20 cellular contexts compared by ENCODE assay signal in genomic region chr6:42255050-42255449, GRCh38. TPM values are rescaled to one million over a fixed set of nuclear protein-coding genes. Genes with fewer than 3 reads are reported as not detected.
DNase-seq lines count a peak whose midpoint lies in the region; ATAC-seq and TF ChIP-seq lines count a peak whose summit lies in the region.
"Had no signal": no experiment of that assay in that cellular context is flagged by ENCODE, and none has a peak within 500 bp of the region (broad histone marks: within the 10 kb centered on the region; RNA-seq: fewer than 3 reads in every experiment).

No MANE protein-coding gene starts in this region.

- no peak overlapping the region for H3K18ac ChIP-seq in IMR-90 (ENCODE audit: low read depth, low read length)

- no peaks in the 10 kb centered on the region for H4K20me1 ChIP-seq in IMR-90 (ENCODE audit: insufficient read depth, low read length)

- no peak overlapping the region for H2BK120ac ChIP-seq in IMR-90 (ENCODE audit: low read depth, low read length)

- H3K27me3 Mint-ChIP-seq in activated T-cell treated with anti-CD3 and anti-CD28 coated beads, Interleukin-2, amount 50 U/mL, for 72 hours (ENCODE audit: low read depth): no peaks in the 10 kb centered on the region
- H3K27me3 Mint-ChIP-seq: B cell; CD4-positive, alpha-beta T cell had no signal

- H3K4me1 Mint-ChIP-seq in activated T-cell treated with anti-CD3 and anti-CD28 coated beads, Interleukin-2, amount 50 U/mL, for 72 hours (ENCODE audit: low read depth): peaks cover 9% of the 10 kb centered on the region
- H3K4me1 Mint-ChIP-seq: B cell had no signal

- H2AK5ac ChIP-seq in IMR-90 (ENCODE audit: low read depth, low read length): no peak overlapping the region; the same call in 1 of the 2 replicates

- dilution Hi-C loops in IMR-90 (cut with HindIII; ENCODE audit: low sequenced_read_pairs, unreplicated experiment): no loop called here

- TF ChIP-seq POLR2A in IMR-90 (IDR thresholded peaks at IDR 0.05; ENCODE audit: low read depth, low read length) (no peak), vagina (IDR thresholded peaks at IDR 0.05) (no peak), ovary (IDR thresholded peaks at IDR 0.05) (no peak)

- no peak overlapping the region for H2AFZ ChIP-seq in IMR-90 (replicated peaks; ENCODE audit: low read length, poor library complexity)

- H4K91ac ChIP-seq in IMR-90 (ENCODE audit: insufficient read depth, low read depth, low read length): no peak overlapping the region

- H3K27ac ChIP-seq in IMR-90 (ENCODE audit: insufficient read depth, low read length) (no peak overlapping the region), vagina (peak overlapping the region; percentile 17), ovary (no peak overlapping the region)
- H3K27ac ChIP-seq: SJCRH30 had no signal

- WGBS in IMR-90 (ENCODE audit: extremely low coverage in 2 of 2, insufficient read length in 1 of 2), 2 experiments: no CpG with 5 or more reads among the region's 5 CpGs
- 68 to 84% (median 79%) methylated on average over 5 of the region's 5 CpGs for WGBS in ovary, 3 donors

- H3K4me3 Mint-ChIP-seq in activated T-cell treated with anti-CD3 and anti-CD28 coated beads, Interleukin-2, amount 50 U/mL, for 72 hours: peak overlapping the region in 1 of 2 donors; percentile 34
- H3K4me3 Mint-ChIP-seq: B cell; CD4-positive, alpha-beta T cell had no signal

- H3K9me3 ChIP-seq in IMR-90 (ENCODE audit: control insufficient read depth, insufficient read depth, low read length) (no peaks in the 10 kb centered on the region), vagina (no peaks in the 10 kb centered on the region), ovary (no peaks in the 10 kb centered on the region)
- H3K9me3 ChIP-seq: SJCRH30 had no signal

- no peak overlapping the region for H4K5ac ChIP-seq in IMR-90 (ENCODE audit: low read depth, low read length)

- no peak overlapping the region for H3K4me2 ChIP-seq in IMR-90 (ENCODE audit: low read depth, low read length)

- H3K9me1 ChIP-seq in IMR-90 (ENCODE audit: insufficient read depth, low read length): peaks cover 16% of the 10 kb centered on the region

- no peak for TF ChIP-seq RAD21 in IMR-90 (IDR thresholded peaks at IDR 0.05; ENCODE audit: low read length)

- H3K4ac ChIP-seq in IMR-90 (ENCODE audit: low read depth, low read length): no peak overlapping the region

- peaks cover 15% of the 10 kb centered on the region for H3K4me1 ChIP-seq in IMR-90 (ENCODE audit: control insufficient read depth, insufficient read depth, low read length)
- peaks cover 22% of the 10 kb centered on the region for H3K4me1 ChIP-seq in vagina
- H3K4me1 ChIP-seq in ovary (ENCODE audit: insufficient read depth): peaks cover 5% of the 10 kb centered on the region

- CTCF ChIA-PET in IMR-90 (lab: Yijun Ruan, JAX): no interaction called here

- in situ Hi-C loops in IMR-90 (cut with MboI; ENCODE audit: low sequenced_read_pairs): no loop called here

- no peaks in the 10 kb centered on the region for H3K27me3 ChIP-seq in IMR-90 (ENCODE audit: control insufficient read depth, insufficient read depth, low read length)
- H3K27me3 ChIP-seq in vagina: no peaks in the 10 kb centered on the region
- no peaks in the 10 kb centered on the region for H3K27me3 ChIP-seq in ovary
- H3K27me3 ChIP-seq: SJCRH30 had no signal

- H3K14ac ChIP-seq in IMR-90 (replicated peaks; ENCODE audit: low read depth, low read length): no peak overlapping the region

- TF ChIP-seq CTCF in IMR-90 (conservative IDR thresholded peaks at IDR 0.05; ENCODE audit: low read depth, low read length) (no peak), vagina (IDR thresholded peaks at IDR 0.05) (no peak), omental fat pad (IDR thresholded peaks at IDR 0.05) (no peak), ovary (IDR thresholded peaks at IDR 0.05) (no peak)

- no peaks in the 10 kb centered on the region for H3K9me3 Mint-ChIP-seq in activated T-cell treated with anti-CD3 and anti-CD28 coated beads, Interleukin-2, amount 50 U/mL, for 72 hours
- H3K9me3 Mint-ChIP-seq: CD4-positive, alpha-beta T cell had no signal

- peaks cover 0 to 16% of the 10 kb centered on the region in 2 experiments; a peak in 2 of 4 replicates for H3K79me1 ChIP-seq in IMR-90 (ENCODE audit: low read depth in 1 of 2, low read length in 2 of 2)

- no peak overlapping the region for H3K9ac ChIP-seq in IMR-90 (ENCODE audit: low read depth, low read length)

- POLR2A ChIA-PET in IMR-90 (lab: Charles Lee; ENCODE audit: unreplicated experiment): no interaction called here

- no peak overlapping the region for H3K56ac ChIP-seq in IMR-90 (ENCODE audit: extremely low read depth, insufficient read depth, low read length)

- peaks cover 16 to 18% of the 10 kb centered on the region in 2 donors for H3K36me3 Mint-ChIP-seq in activated T-cell treated with anti-CD3 and anti-CD28 coated beads, Interleukin-2, amount 50 U/mL, for 72 hours (ENCODE audit: insufficient read depth in 2 of 2)

- no peak overlapping the region for H3K23ac ChIP-seq in IMR-90 (ENCODE audit: low read depth, low read length)

- no peak overlapping the region for H2BK15ac ChIP-seq in IMR-90 (ENCODE audit: low read depth, low read length)

- H3K36me3 ChIP-seq in IMR-90 (ENCODE audit: control insufficient read depth, insufficient read depth, low read length): peaks cover 42% of the 10 kb centered on the region
- peaks cover 0 to 26% of the 10 kb centered on the region in 2 donors for H3K36me3 ChIP-seq in vagina
- no peaks in the 10 kb centered on the region for H3K36me3 ChIP-seq in ovary
- H3K36me3 ChIP-seq: SJCRH30 had no signal

- ATAC-seq in activated T-cell treated with anti-CD3 and anti-CD28 coated beads, Interleukin-2, amount 50 U/mL, for 72 hours (replicated peaks in 1 of 2): peak; percentile 39 to 40
- ATAC-seq in IMR-90 (ENCODE audit: low read depth) (peak; percentile 15; the same call in 1 of the 2 replicates), omental fat pad (ENCODE audit: low FRiP score) (no peak), GM18873 (IDR thresholded peaks at IDR 0.05; ENCODE audit: low FRiP score, unreplicated experiment) (no peak)
- ATAC-seq: GM12878 had no signal

- intact Hi-C loops in IMR-90 (cut with micrococcal nuclease): no loop called here
- intact Hi-C loops in vagina (cut with DNase I): no loop called here
- intact Hi-C loops in ovary (cut with DNase I): loop anchor here in 2 of 4 donors (10.0 kb wide), 1 partner anchor 280 kb away; no protein-coding TSS in a partner anchor

- H3K27ac Mint-ChIP-seq in activated T-cell treated with anti-CD3 and anti-CD28 coated beads, Interleukin-2, amount 50 U/mL, for 72 hours: peak overlapping the region; percentile 94
- H3K27ac Mint-ChIP-seq: B cell; CD4-positive, alpha-beta T cell had no signal

- no peak for DNase-seq in activated T-cell treated with anti-CD3 and anti-CD28 coated beads, Interleukin-2, amount 50 U/mL, for 72 hours
- no peak for DNase-seq in activated T-cell treated with anti-CD3 and anti-CD28 coated beads, Interleukin-2, amount 50 U/mL, for 48 hours
- peak; percentile 54 for DNase-seq in IMR-90
- peak; percentile 43 for DNase-seq in dedifferentiated amniotic fluid mesenchymal stem cell (ENCODE audit: extremely low spot score)
- no peak for DNase-seq in vagina (ENCODE audit: extremely low spot score in 2 of 2)
- DNase-seq in omental fat pad (ENCODE audit: low spot score): no peak
- DNase-seq in ovary: no peak
- DNase-seq: CD4-positive, alpha-beta T cell; GOT3; KBM-7; NCI-H1048; NCI-H1436 treated with DMSO at 0.1 percent for 48 hours; NCI-H2029 treated with DMSO at 0.1 percent for 48 hours; NCI-H2171 treated with DMSO at 0.1 percent for 48 hours; NCI-H446 treated with DMSO at 0.1 percent for 48 hours; NK-92 treated with Interleukin-12 subunit alpha and Interleukin-12 subunit beta, amount 100 ng/mL, for 24 hours; SJCRH30 had no signal

- TF ChIP-seq EP300 in ovary (IDR thresholded peaks at IDR 0.05): no peak

- peak overlapping the region; percentile 12 for H2AK9ac ChIP-seq in IMR-90 (replicated peaks; ENCODE audit: low read depth, low read length, poor library complexity)

- H4K8ac ChIP-seq in IMR-90 (ENCODE audit: low read depth in 2 of 2, low read length in 2 of 2): no peak overlapping the region

- H2BK5ac ChIP-seq in IMR-90 (ENCODE audit: low read depth, low read length, poor library complexity, severe bottlenecking): no peak overlapping the region

- BruUV-seq in IMR-90 (replicated peaks; lab: Mats Ljungman, UMichigan): no TSS peak

- H3K4me3 ChIP-seq in IMR-90 (ENCODE audit: insufficient read depth, low read depth, low read length) (no peak overlapping the region), vagina (no peak overlapping the region), ovary (no peak overlapping the region)
- H3K4me3 ChIP-seq: GM12878, SJCRH30 had no signal

- H2BK20ac ChIP-seq in IMR-90 (ENCODE audit: low read depth, low read length): no peak overlapping the region

TF ChIP-seq in IMR-90, 13 proteins besides CTCF, POLR2A, EP300 and RAD21 (continues in another document):
- TF ChIP-seq BHLHE40 (IDR thresholded peaks at IDR 0.05; ENCODE audit: low read depth, low read length) (no peak), RFX5 (IDR thresholded peaks at IDR 0.05; ENCODE audit: low read depth, low read length) (no peak), NFE2L2 (IDR thresholded peaks at IDR 0.05; ENCODE audit: low read depth, low read length) (no peak), ELK1 (IDR thresholded peaks at IDR 0.05; ENCODE audit: borderline replicate concordance, low read depth, low read length) (no peak), CHD1 (IDR thresholded peaks at IDR 0.05; ENCODE audit: low read depth, low read length) (no peak), RCOR1 (IDR thresholded peaks at IDR 0.05; ENCODE audit: insufficient replicate concordance, low read length) (no peak), MXI1 (IDR thresholded peaks at IDR 0.05; ENCODE audit: borderline replicate concordance, low read depth, low read length) (no peak)

RNA-seq across cellular contexts. Expression of gene MRPS10, which starts 37.4 kb away (rescaled TPM):
- total RNA-seq in activated T-cell treated with anti-CD3 and anti-CD28 coated beads, Interleukin-2, amount 50 U/mL, for 72 hours: 10 to 100 TPM; 39.0 to 39.8 TPM
- total RNA-seq in IMR-90 (2012; rRNA removed): 47.0 and 71.1 TPM in 2 replicates
- 24.0 and 28.5 TPM in 2 replicates for polyA plus RNA-seq in IMR-90 (2012; rRNA removed)
- 8.0 and 10.3 TPM in 2 replicates for polyA plus RNA-seq in IMR-90 (2012; cell fraction: cytosol; rRNA removed)
- polyA plus RNA-seq in IMR-90 (2012; cell fraction: nucleus; rRNA removed; ENCODE audit: low replicate concordance): 1.8 and 8.3 TPM in 2 replicates
- 21.4 TPM for total RNA-seq in vagina
- 10 to 100 TPM; 21.4 to 38.0 (median 27.2) TPM for total RNA-seq in omental fat pad
- total RNA-seq in ovary: 10 to 100 TPM; 14.9 to 30.5 (median 24.6) TPM
- polyA plus RNA-seq in ovary: 10 to 100 TPM; 19.4 to 37.3 TPM

Comparison
In these comparisons a context has a peak if more than half of its experiments do, and no peak if none do; other contexts are left out.
1. ATAC-seq: peak in activated T-cell treated with anti-CD3 and anti-CD28 coated beads, Interleukin-2, amount 50 U/mL, for 72 hours (2 of 2) and IMR-90 (single experiment); none in omental fat pad (single experiment) and GM18873 (single experiment).
2. DNase-seq: peak in IMR-90 (single experiment) and dedifferentiated amniotic fluid mesenchymal stem cell (single experiment); none in activated T-cell treated with anti-CD3 and anti-CD28 coated beads, Interleukin-2, amount 50 U/mL, for 72 hours (0 of 2), activated T-cell treated with anti-CD3 and anti-CD28 coated beads, Interleukin-2, amount 50 U/mL, for 48 hours (0 of 2), vagina (0 of 2), omental fat pad (single experiment) and ovary (0 of 5).